8 cellular contexts compared by ENCODE assay signal in genomic region chr15:54373332-54373731, GRCh38.
"Had no signal": no experiment of that assay in that cellular context is flagged by ENCODE, and none has a peak within 500 bp of the region (broad histone marks: within the 10 kb centered on the region; RNA-seq: fewer than 3 reads in every experiment).

No MANE protein-coding gene starts in this region.

- H3K4me3 ChIP-seq: GM23248, HAP-1, K562 had no signal

- DNase-seq: GM23248, GOT3, H7, HFFc6, IMR-90 had no signal

- H3K9me3 ChIP-seq: HAP-1 had no signal

- H3K9ac ChIP-seq: GM23248 had no signal

- H3K36me3 ChIP-seq: HAP-1 had no signal

- H3K27ac ChIP-seq: GM23248 had no signal

- H3K4me1 ChIP-seq: HAP-1 had no signal

- H2AFZ ChIP-seq: GM23248 had no signal

- ATAC-seq: HCT116, K562 had no signal
